Comparison of ENCODE assay signal across 22 cellular contexts in the genomic region with DNA sequence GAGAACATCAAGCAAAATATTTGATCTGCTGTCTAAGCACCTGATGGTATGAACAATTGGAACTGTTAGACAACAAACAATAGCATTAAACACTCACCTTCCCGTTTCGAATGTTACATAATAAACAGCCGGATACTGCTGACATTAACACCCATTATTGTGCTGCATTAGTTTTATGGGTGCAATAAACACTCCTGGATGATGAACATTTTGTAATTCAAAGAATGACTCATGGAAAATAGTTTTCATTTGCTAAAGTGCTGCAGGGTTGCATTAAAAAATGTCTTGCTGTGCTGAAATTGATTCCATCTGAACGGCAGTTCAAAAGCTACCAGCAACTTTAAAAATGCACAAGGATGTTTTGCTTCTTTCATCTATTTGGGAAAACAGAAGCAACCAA.
DNase-seq lines count a peak whose midpoint lies in the region; ATAC-seq and TF ChIP-seq lines count a peak whose summit lies in the region.
"Had no signal": no experiment of that assay in that cellular context is flagged by ENCODE, and none has a peak within 500 bp of the region (broad histone marks: within the 10 kb centered on the region; RNA-seq: fewer than 3 reads in every experiment).

No MANE protein-coding gene starts in this region.

- H3K36me3 ChIP-seq in RWPE2 (ENCODE audit: low read depth) (no peaks in the 10 kb centered on the region), prostate gland (no peaks in the 10 kb centered on the region), colonic mucosa (no peaks in the 10 kb centered on the region)
- H3K36me3 ChIP-seq: heart left ventricle, right atrium auricular region had no signal

- no peak overlapping the region for H3K9ac ChIP-seq in colonic mucosa (ENCODE audit: low read depth in 2 of 2, low read length in 2 of 2)

- H3K4me1 ChIP-seq in RWPE2 (ENCODE audit: insufficient read depth, poor library complexity, severe bottlenecking) (peaks cover 19% of the 10 kb centered on the region), foreskin keratinocyte (no peaks in the 10 kb centered on the region), prostate gland (replicated peaks) (no peaks in the 10 kb centered on the region), colonic mucosa (no peaks in the 10 kb centered on the region)
- H3K4me1 ChIP-seq: heart left ventricle, right atrium auricular region had no signal

- H3K27me3 ChIP-seq in RWPE2 (ENCODE audit: insufficient read depth, poor library complexity, severe bottlenecking) (no peaks in the 10 kb centered on the region), foreskin keratinocyte (no peaks in the 10 kb centered on the region), prostate gland (replicated peaks; ENCODE audit: insufficient read depth) (no peaks in the 10 kb centered on the region), colonic mucosa (no peaks in the 10 kb centered on the region)
- H3K27me3 ChIP-seq: heart left ventricle, right atrium auricular region had no signal

- DNase-seq in DMS153 (lab: John Stamatoyannopoulos, UW) (peak; percentile 95), M059J (ENCODE audit: low read depth) (peak; percentile 32), RWPE2 (ENCODE audit: low spot score) (no peak), foreskin keratinocyte (peak in 1 of 2 donors; percentile 34), prostate gland (ENCODE audit: low spot score) (no peak), colonic mucosa (no peak)
- no peak for DNase-seq in activated CD8-positive, alpha-beta memory T cell treated with anti-CD3 and anti-CD28 coated beads, Interleukin-2, amount 50 U/mL, for 48 hours
- DNase-seq: activated CD4-positive, alpha-beta T cell treated with anti-CD3 and anti-CD28 coated beads for 48 hours; activated T-cell treated with anti-CD3 and anti-CD28 coated beads, Interleukin-2, amount 50 U/mL, for 4 hours; anterior cingulate cortex; CD4-positive, CD25-positive, alpha-beta regulatory T cell; effector CD4-positive, alpha-beta T cell; heart left ventricle; HFFc6; left cardiac atrium; naive thymus-derived CD8-positive, alpha-beta T cell; NCI-H1694 treated with DMSO at 0.1 percent for 48 hours; OCI-M1; stimulated activated naive CD8-positive, alpha-beta T cell treated with anti-CD3 and anti-CD28 coated beads, Interleukin-15, Interleukin-2, amounts not matched to agents 100 U/mL and 50 U/mL, for 24 hours; T-helper 17 cell had no signal

- H3K27ac ChIP-seq in RWPE2 (ENCODE audit: poor library complexity, severe bottlenecking) (no peak overlapping the region), foreskin keratinocyte (no peak overlapping the region), prostate gland (peak overlapping the region in 1 of 2 donors; percentile 1), colonic mucosa (no peak overlapping the region)
- H3K27ac ChIP-seq: heart left ventricle, right atrium auricular region had no signal

- no peak for TF ChIP-seq POLR2A in prostate gland (IDR thresholded peaks at IDR 0.05)

- intact Hi-C loops in prostate gland (cut with DNase I) = no loop called here
- intact Hi-C loops in colonic mucosa (cut with DNase I) = no loop called here

- WGBS in prostate gland = 13% methylated on average over 4 of the region's 4 CpGs

- TF ChIP-seq CTCF in RWPE2 (IDR thresholded peaks at IDR 0.05; ENCODE audit: poor library complexity, severe bottlenecking) (no peak), foreskin keratinocyte (conservative IDR thresholded peaks at IDR 0.05) (no peak), prostate gland (IDR thresholded peaks at IDR 0.05) (no peak), colonic mucosa (IDR thresholded peaks at IDR 0.05) (no peak)

- H3K9me3 ChIP-seq in RWPE2 (ENCODE audit: severe bottlenecking) (no peaks in the 10 kb centered on the region), prostate gland (no peaks in the 10 kb centered on the region), colonic mucosa (no peaks in the 10 kb centered on the region)
- H3K9me3 ChIP-seq: heart left ventricle, right atrium auricular region had no signal

- H3K4me3 ChIP-seq in RWPE2 (ENCODE audit: severe bottlenecking) (no peak overlapping the region), prostate gland (no peak overlapping the region), colonic mucosa (no peak overlapping the region)
- H3K4me3 ChIP-seq: heart left ventricle, right atrium auricular region had no signal

- ATAC-seq in RWPE2 (ENCODE audit: low read depth) (peak; percentile 46; the same call in 2 of the 3 replicates), foreskin keratinocyte (peak; percentile 40), HG02588 (IDR thresholded peaks at IDR 0.05; ENCODE audit: unreplicated experiment) (no peak)
- ATAC-seq: activated T-cell treated with anti-CD3 and anti-CD28 coated beads, Interleukin-2, amount 50 U/mL, for 4 hours; heart left ventricle; left cardiac atrium; naive thymus-derived CD8-positive, alpha-beta T cell; stimulated activated naive CD8-positive, alpha-beta T cell treated with anti-CD3 and anti-CD28 coated beads, Interleukin-15, Interleukin-2, amounts not matched to agents 100 U/mL and 50 U/mL, for 24 hours; T-helper 17 cell had no signal

Comparison
In these comparisons a context has a peak if more than half of its experiments do, and no peak if none do; other contexts are left out.
1. DNase-seq: peak in DMS153 (single experiment) and M059J (single experiment); none in RWPE2 (single experiment), prostate gland (single experiment), colonic mucosa (single experiment) and activated CD8-positive, alpha-beta memory T cell treated with anti-CD3 and anti-CD28 coated beads, Interleukin-2, amount 50 U/mL, for 48 hours (single experiment).